Comparison of ENCODE assay signal across 17 cellular contexts in genomic region chr10:71693377-71693776, GRCh38. TPM values are rescaled to one million over a fixed set of nuclear protein-coding genes. Genes with fewer than 3 reads are reported as not detected.
DNase-seq lines count a peak whose midpoint lies in the region; ATAC-seq and TF ChIP-seq lines count a peak whose summit lies in the region.
"Had no signal": no experiment of that assay in that cellular context is flagged by ENCODE, and none has a peak within 500 bp of the region (broad histone marks: within the 10 kb centered on the region; RNA-seq: fewer than 3 reads in every experiment).

No MANE protein-coding gene starts in this region.

- intact Hi-C loops in gastrocnemius medialis (cut with DNase I; ENCODE audit: low total_unique reads): no loop called here

- H3K4me3 Mint-ChIP-seq in T-helper 2 cell treated with Interferon-gamma antibody and Interleukin-4, amounts not matched to agents 5 μg/mL and 100 μg/mL, for 36 hours: no peak overlapping the region
- H3K4me3 Mint-ChIP-seq: activated CD4-positive, alpha-beta T cell treated with anti-CD3 and anti-CD28 coated beads, Interleukin-2, amount 10 ng/mL, durations not matched to agents 24 days and 14 days had no signal

- no peaks in the 10 kb centered on the region for H3K27me3 ChIP-seq in gastrocnemius medialis
- H3K27me3 ChIP-seq in HAP-1 (ENCODE audit: low read depth): no peaks in the 10 kb centered on the region
- H3K27me3 ChIP-seq: ascending aorta, dorsolateral prefrontal cortex had no signal

- TF ChIP-seq CTCF in gastrocnemius medialis (IDR thresholded peaks at IDR 0.05 in 4 of 5, conservative IDR thresholded peaks at IDR 0.05 in 1 of 5): no peak

- H3K36me3 ChIP-seq in gastrocnemius medialis: no peaks in the 10 kb centered on the region
- H3K36me3 ChIP-seq in HAP-1 (replicated peaks): no peaks in the 10 kb centered on the region
- H3K36me3 ChIP-seq: ascending aorta had no signal

- ATAC-seq in esophagus mucosa: peak; percentile 26
- ATAC-seq in gastrocnemius medialis: peak in 1 of 2 donors; percentile 61
- no peak for ATAC-seq in HG03175 (IDR thresholded peaks at IDR 0.05; ENCODE audit: unreplicated experiment)
- ATAC-seq in GM19395 (IDR thresholded peaks at IDR 0.05; ENCODE audit: unreplicated experiment): no peak

- H3K36me3 Mint-ChIP-seq in T-helper 2 cell treated with Interferon-gamma antibody and Interleukin-4, amounts not matched to agents 5 μg/mL and 100 μg/mL, for 36 hours (ENCODE audit: low read depth): no peaks in the 10 kb centered on the region

- no peak overlapping the region for H3K4me3 ChIP-seq in gastrocnemius medialis
- H3K4me3 ChIP-seq in HAP-1: no peak overlapping the region
- H3K4me3 ChIP-seq: ascending aorta, dorsolateral prefrontal cortex had no signal

- no peak for TF ChIP-seq RAD21 in Ishikawa (IDR thresholded peaks at IDR 0.05; ENCODE audit: low read depth)

- no peak for TF ChIP-seq POLR2A in gastrocnemius medialis (IDR thresholded peaks at IDR 0.05)

- H3K4me1 ChIP-seq in gastrocnemius medialis: no peaks in the 10 kb centered on the region
- H3K4me1 ChIP-seq in HAP-1: no peaks in the 10 kb centered on the region
- H3K4me1 ChIP-seq: ascending aorta had no signal

- H3K9me3 ChIP-seq in gastrocnemius medialis (no peaks in the 10 kb centered on the region), HAP-1 (no peaks in the 10 kb centered on the region)
- H3K9me3 ChIP-seq: ascending aorta had no signal

- in situ Hi-C loops in gastrocnemius medialis (cut with MboI; ENCODE audit: low sequenced_read_pairs in 4 of 4) (no loop called here), HAP-1 (cut with MboI; ENCODE audit: low sequenced_read_pairs) (no loop called here)

- TF ChIP-seq EP300 in Ishikawa (IDR thresholded peaks at IDR 0.05; ENCODE audit: borderline replicate concordance): peak; percentile 83; the same call in 1 of the 2 replicates

- H3K4me1 Mint-ChIP-seq in T-helper 2 cell treated with Interferon-gamma antibody and Interleukin-4, amounts not matched to agents 5 μg/mL and 100 μg/mL, for 36 hours (ENCODE audit: low read depth): peaks cover 19% of the 10 kb centered on the region

- H3K27ac Mint-ChIP-seq in T-helper 2 cell treated with Interferon-gamma antibody and Interleukin-4, amounts not matched to agents 5 μg/mL and 100 μg/mL, for 36 hours: peak overlapping the region; percentile 43
- H3K27ac Mint-ChIP-seq: activated CD4-positive, alpha-beta T cell treated with anti-CD3 and anti-CD28 coated beads, Interleukin-2, amount 10 ng/mL, durations not matched to agents 24 days and 14 days had no signal

- H3K27me3 Mint-ChIP-seq in T-helper 2 cell treated with Interferon-gamma antibody and Interleukin-4, amounts not matched to agents 5 μg/mL and 100 μg/mL, for 36 hours (ENCODE audit: low read depth): no peaks in the 10 kb centered on the region
- H3K27me3 Mint-ChIP-seq: activated CD4-positive, alpha-beta T cell treated with anti-CD3 and anti-CD28 coated beads, Interleukin-2, amount 10 ng/mL, durations not matched to agents 24 days and 14 days had no signal

- H3K9me3 Mint-ChIP-seq in T-helper 2 cell treated with Interferon-gamma antibody and Interleukin-4, amounts not matched to agents 5 μg/mL and 100 μg/mL, for 36 hours: no peaks in the 10 kb centered on the region
- H3K9me3 Mint-ChIP-seq: activated CD4-positive, alpha-beta T cell treated with anti-CD3 and anti-CD28 coated beads, Interleukin-2, amount 10 ng/mL, durations not matched to agents 24 days and 14 days had no signal

- no peak for DNase-seq in T-helper 2 cell treated with Interferon-gamma antibody and Interleukin-4, amounts not matched to agents 5 μg/mL and 100 μg/mL, for 36 hours (ENCODE audit: low spot score)
- DNase-seq in T-helper 2 cell: no peak
- no peak for DNase-seq in gastrocnemius medialis
- no peak for DNase-seq in HAP-1 (ENCODE audit: low spot score in 2 of 2)
- DNase-seq: activated CD4-positive, alpha-beta T cell treated with anti-CD3 and anti-CD28 coated beads, Interleukin-2, amount 10 ng/mL, durations not matched to agents 24 days and 14 days; activated T-cell treated with anti-CD3 and anti-CD28 coated beads, Interleukin-2, amount 50 U/mL, for 48 hours; DMS153; dorsolateral prefrontal cortex; NCI-H1048; retina had no signal

- peak overlapping the region; percentile 5 to 66 (median 54) for H3K27ac ChIP-seq in gastrocnemius medialis

TF ChIP-seq in Ishikawa, 13 proteins besides CTCF, POLR2A, EP300 and RAD21:
- TF ChIP-seq, protein P1, sequence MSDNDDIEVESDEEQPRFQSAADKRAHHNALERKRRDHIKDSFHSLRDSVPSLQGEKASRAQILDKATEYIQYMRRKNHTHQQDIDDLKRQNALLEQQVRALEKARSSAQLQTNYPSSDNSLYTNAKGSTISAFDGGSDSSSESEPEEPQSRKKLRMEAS (IDR thresholded peaks at IDR 0.05): no peak
- no peak for TF ChIP-seq CREB1 (IDR thresholded peaks at IDR 0.05; ENCODE audit: low read depth)
- TF ChIP-seq USF1 (IDR thresholded peaks at IDR 0.05): no peak
- TF ChIP-seq NFIC (IDR thresholded peaks at IDR 0.05): peak; percentile 84
- TF ChIP-seq TCF12 (IDR thresholded peaks at IDR 0.05; ENCODE audit: low read depth): peak; percentile 66; the same call in 1 of the 2 replicates
- TF ChIP-seq YY1 (IDR thresholded peaks at IDR 0.05; ENCODE audit: low read depth): no peak
- no peak for TF ChIP-seq ZBTB7A (IDR thresholded peaks at IDR 0.05; ENCODE audit: low read depth)
- TF ChIP-seq FOXM1 (IDR thresholded peaks at IDR 0.05; ENCODE audit: borderline replicate concordance, low read depth): peak; percentile 68; the same call in 1 of the 2 replicates
- no peak for TF ChIP-seq TAF1 (IDR thresholded peaks at IDR 0.05; ENCODE audit: low read depth)
- TF ChIP-seq, protein P2, sequence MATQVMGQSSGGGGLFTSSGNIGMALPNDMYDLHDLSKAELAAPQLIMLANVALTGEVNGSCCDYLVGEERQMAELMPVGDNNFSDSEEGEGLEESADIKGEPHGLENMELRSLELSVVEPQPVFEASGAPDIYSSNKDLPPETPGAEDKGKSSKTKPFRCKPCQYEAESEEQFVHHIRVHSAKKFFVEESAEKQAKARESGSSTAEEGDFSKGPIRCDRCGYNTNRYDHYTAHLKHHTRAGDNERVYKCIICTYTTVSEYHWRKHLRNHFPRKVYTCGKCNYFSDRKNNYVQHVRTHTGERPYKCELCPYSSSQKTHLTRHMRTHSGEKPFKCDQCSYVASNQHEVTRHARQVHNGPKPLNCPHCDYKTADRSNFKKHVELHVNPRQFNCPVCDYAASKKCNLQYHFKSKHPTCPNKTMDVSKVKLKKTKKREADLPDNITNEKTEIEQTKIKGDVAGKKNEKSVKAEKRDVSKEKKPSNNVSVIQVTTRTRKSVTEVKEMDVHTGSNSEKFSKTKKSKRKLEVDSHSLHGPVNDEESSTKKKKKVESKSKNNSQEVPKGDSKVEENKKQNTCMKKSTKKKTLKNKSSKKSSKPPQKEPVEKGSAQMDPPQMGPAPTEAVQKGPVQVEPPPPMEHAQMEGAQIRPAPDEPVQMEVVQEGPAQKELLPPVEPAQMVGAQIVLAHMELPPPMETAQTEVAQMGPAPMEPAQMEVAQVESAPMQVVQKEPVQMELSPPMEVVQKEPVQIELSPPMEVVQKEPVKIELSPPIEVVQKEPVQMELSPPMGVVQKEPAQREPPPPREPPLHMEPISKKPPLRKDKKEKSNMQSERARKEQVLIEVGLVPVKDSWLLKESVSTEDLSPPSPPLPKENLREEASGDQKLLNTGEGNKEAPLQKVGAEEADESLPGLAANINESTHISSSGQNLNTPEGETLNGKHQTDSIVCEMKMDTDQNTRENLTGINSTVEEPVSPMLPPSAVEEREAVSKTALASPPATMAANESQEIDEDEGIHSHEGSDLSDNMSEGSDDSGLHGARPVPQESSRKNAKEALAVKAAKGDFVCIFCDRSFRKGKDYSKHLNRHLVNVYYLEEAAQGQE (IDR thresholded peaks at IDR 0.05; ENCODE audit: low read depth): no peak
- TF ChIP-seq EGR1 (IDR thresholded peaks at IDR 0.05): no peak
- peak; percentile 57 for TF ChIP-seq TEAD4 (IDR thresholded peaks at IDR 0.05)
- TF ChIP-seq CEBPB (IDR thresholded peaks at IDR 0.05): no peak
TF ChIP-seq in Ishikawa: peak in this region for 4.

RNA-seq across cellular contexts. Expression of gene C10orf105, which starts 26.2 kb away (rescaled TPM):
- not detected for total RNA-seq in esophagus mucosa
- not detected for total RNA-seq in gastrocnemius medialis
- total RNA-seq: ascending aorta, fibroblast of villous mesenchyme, NCI-H460 had no signal
